ENCODE assay signal across 8 cellular contexts in genomic region chr11:119585038-119585666, GRCh38.
DNase-seq lines count a peak whose midpoint lies in the region; ATAC-seq and TF ChIP-seq lines count a peak whose summit lies in the region.

No MANE protein-coding gene starts in this region.

- TF ChIP-seq POLR2A in gastrocnemius medialis (IDR thresholded peaks at IDR 0.05): no peak

- in situ Hi-C loops in gastrocnemius medialis (cut with MboI; ENCODE audit: low sequenced_read_pairs in 4 of 4): no loop called here

- peak overlapping the region; percentile 31 to 49 for H3K4me3 ChIP-seq in right atrium auricular region
- H3K4me3 ChIP-seq in gastrocnemius medialis: peak overlapping the region; percentile 36 to 47 (median 43)

- no peak for DNase-seq in HFFc6
- no peak for DNase-seq in right atrium auricular region (ENCODE audit: low spot score)
- no peak for DNase-seq in gastrocnemius medialis
- DNase-seq in HPDE6-E6E7 (ENCODE audit: extremely low spot score): no peak
- DNase-seq in inferior parietal cortex (ENCODE audit: extremely low spot score): no peak

- peak overlapping the region; percentile 84 for H3K4me3 Mint-ChIP-seq in HFFc6

- H3K9me3 ChIP-seq in right atrium auricular region (no peaks in the 10 kb centered on the region), gastrocnemius medialis (no peaks in the 10 kb centered on the region)

- H3K27ac ChIP-seq in right atrium auricular region: no peak overlapping the region
- no peak overlapping the region for H3K27ac ChIP-seq in gastrocnemius medialis

- H3K36me3 ChIP-seq in right atrium auricular region (no peaks in the 10 kb centered on the region), gastrocnemius medialis (no peaks in the 10 kb centered on the region)

- intact Hi-C loops in gastrocnemius medialis (cut with DNase I; ENCODE audit: low total_unique reads): no loop called here

- H3K27me3 Mint-ChIP-seq in HFFc6 (ENCODE audit: insufficient read depth): peaks cover 42% of the 10 kb centered on the region

- peaks cover 11% of the 10 kb centered on the region; the same call in 1 of the 2 replicates for H3K4me1 Mint-ChIP-seq in HFFc6 (ENCODE audit: low read depth)

- no peaks in the 10 kb centered on the region for H3K36me3 Mint-ChIP-seq in HFFc6 (ENCODE audit: low read depth)

- peaks cover 0 to 18% of the 10 kb centered on the region in 2 donors for H3K4me1 ChIP-seq in right atrium auricular region
- H3K4me1 ChIP-seq in gastrocnemius medialis: peaks cover 0 to 10% of the 10 kb centered on the region in 2 donors

- peaks cover 9% of the 10 kb centered on the region for H3K9me3 Mint-ChIP-seq in HFFc6

- peaks cover 0 to 11% of the 10 kb centered on the region in 2 donors for H3K27me3 ChIP-seq in right atrium auricular region
- peaks cover 21 to 35% (median 27%) of the 10 kb centered on the region in 3 donors for H3K27me3 ChIP-seq in gastrocnemius medialis

- H3K27ac Mint-ChIP-seq in HFFc6: no peak overlapping the region

- peak; percentile 44 for ATAC-seq in SK-N-SH treated with all-trans-retinoic acid at 6 μM for 48 hours
- ATAC-seq in gastrocnemius medialis: no peak
- no peak for ATAC-seq in HG03039 (IDR thresholded peaks at IDR 0.05; ENCODE audit: unreplicated experiment)
- ATAC-seq in GM18502 (IDR thresholded peaks at IDR 0.05; ENCODE audit: poor library complexity, unreplicated experiment): no peak

- TF ChIP-seq CTCF in HFFc6 (IDR thresholded peaks at IDR 0.05) (no peak), right atrium auricular region (IDR thresholded peaks at IDR 0.05) (no peak), gastrocnemius medialis (IDR thresholded peaks at IDR 0.05 in 4 of 5, conservative IDR thresholded peaks at IDR 0.05 in 1 of 5) (no peak)

TF ChIP-seq in SK-N-SH treated with all-trans-retinoic acid at 6 μM for 48 hours, 23 proteins besides CTCF, POLR2A, EP300 and RAD21:
- TF ChIP-seq, protein P1, sequence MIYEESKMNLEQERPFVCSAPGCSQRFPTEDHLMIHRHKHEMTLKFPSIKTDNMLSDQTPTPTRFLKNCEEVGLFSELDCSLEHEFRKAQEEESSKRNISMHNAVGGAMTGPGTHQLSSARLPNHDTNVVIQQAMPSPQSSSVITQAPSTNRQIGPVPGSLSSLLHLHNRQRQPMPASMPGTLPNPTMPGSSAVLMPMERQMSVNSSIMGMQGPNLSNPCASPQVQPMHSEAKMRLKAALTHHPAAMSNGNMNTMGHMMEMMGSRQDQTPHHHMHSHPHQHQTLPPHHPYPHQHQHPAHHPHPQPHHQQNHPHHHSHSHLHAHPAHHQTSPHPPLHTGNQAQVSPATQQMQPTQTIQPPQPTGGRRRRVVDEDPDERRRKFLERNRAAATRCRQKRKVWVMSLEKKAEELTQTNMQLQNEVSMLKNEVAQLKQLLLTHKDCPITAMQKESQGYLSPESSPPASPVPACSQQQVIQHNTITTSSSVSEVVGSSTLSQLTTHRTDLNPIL (CRISPR knock-in tag; IDR thresholded peaks at IDR 0.05; ENCODE audit: low read depth): no peak
- no peak for TF ChIP-seq ZNF8 (CRISPR knock-in tag; IDR thresholded peaks at IDR 0.05)
- no peak for TF ChIP-seq TOX (CRISPR knock-in tag; IDR thresholded peaks at IDR 0.05; ENCODE audit: borderline replicate concordance)
- TF ChIP-seq, protein P2, sequence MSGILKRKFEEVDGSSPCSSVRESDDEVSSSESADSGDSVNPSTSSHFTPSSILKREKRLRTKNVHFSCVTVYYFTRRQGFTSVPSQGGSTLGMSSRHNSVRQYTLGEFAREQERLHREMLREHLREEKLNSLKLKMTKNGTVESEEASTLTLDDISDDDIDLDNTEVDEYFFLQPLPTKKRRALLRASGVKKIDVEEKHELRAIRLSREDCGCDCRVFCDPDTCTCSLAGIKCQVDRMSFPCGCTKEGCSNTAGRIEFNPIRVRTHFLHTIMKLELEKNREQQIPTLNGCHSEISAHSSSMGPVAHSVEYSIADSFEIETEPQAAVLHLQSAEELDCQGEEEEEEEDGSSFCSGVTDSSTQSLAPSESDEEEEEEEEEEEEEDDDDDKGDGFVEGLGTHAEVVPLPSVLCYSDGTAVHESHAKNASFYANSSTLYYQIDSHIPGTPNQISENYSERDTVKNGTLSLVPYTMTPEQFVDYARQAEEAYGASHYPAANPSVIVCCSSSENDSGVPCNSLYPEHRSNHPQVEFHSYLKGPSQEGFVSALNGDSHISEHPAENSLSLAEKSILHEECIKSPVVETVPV (CRISPR knock-in tag; IDR thresholded peaks at IDR 0.05): no peak
- TF ChIP-seq BACH2 (CRISPR knock-in tag; IDR thresholded peaks at IDR 0.05; ENCODE audit: borderline replicate concordance): no peak
